Comparison of ENCODE assay signal across 12 cellular contexts in genomic region chr4:107153228-107153627, GRCh38.
DNase-seq lines count a peak whose midpoint lies in the region; TF ChIP-seq lines count a peak whose summit lies in the region.
"Had no signal": no experiment of that assay in that cellular context is flagged by ENCODE, and none has a peak within 500 bp of the region (broad histone marks: within the 10 kb centered on the region; RNA-seq: fewer than 3 reads in every experiment).

No MANE protein-coding gene starts in this region.

- intact Hi-C loops in dorsolateral prefrontal cortex (cut with DNase I): no loop called here

- H3K27me3 Mint-ChIP-seq in glutamatergic neuron (ENCODE audit: unreplicated experiment): no peaks in the 10 kb centered on the region
- H3K27me3 Mint-ChIP-seq: stimulated activated naive B cell treated with anti-CD40 and anti-IgM and Interleukin-4, amounts not matched to agents 10 μg/mL and 1 μg/mL and 100 μg/mL, for 72 hours had no signal

- peak overlapping the region; percentile 43 for H2AFZ ChIP-seq in ACC112 (ENCODE audit: low read length, unreplicated experiment)

- no peak overlapping the region for H3K27ac Mint-ChIP-seq in glutamatergic neuron (ENCODE audit: unreplicated experiment)
- H3K27ac Mint-ChIP-seq: activated naive CD4-positive, alpha-beta T cell treated with anti-CD3 and anti-CD28 coated beads for 36 hours; stimulated activated naive B cell treated with anti-CD40 and anti-IgM and Interleukin-4, amounts not matched to agents 10 μg/mL and 1 μg/mL and 100 μg/mL, for 72 hours had no signal

- H3K27ac ChIP-seq in ACC112 (ENCODE audit: low read depth, low read length) (no peak overlapping the region), dorsolateral prefrontal cortex (no peak overlapping the region)

- H3K4me1 Mint-ChIP-seq in glutamatergic neuron (ENCODE audit: low read depth, unreplicated experiment): no peaks in the 10 kb centered on the region
- H3K4me1 Mint-ChIP-seq: stimulated activated naive B cell treated with anti-CD40 and anti-IgM and Interleukin-4, amounts not matched to agents 10 μg/mL and 1 μg/mL and 100 μg/mL, for 72 hours had no signal

- H3K9ac ChIP-seq in NT2/D1 (ENCODE audit: insufficient read length, low read depth): no peak overlapping the region

- H3K79me2 ChIP-seq in ACC112 (ENCODE audit: control insufficient read depth, insufficient read depth, low read length, unreplicated experiment): no peaks in the 10 kb centered on the region

- DNase-seq in NT2/D1 (ENCODE audit: low read depth, low spot score) (peak; percentile 39), glutamatergic neuron (peak; percentile 22), dorsolateral prefrontal cortex (no peak), germinal center (ENCODE audit: low spot score) (no peak), GM19240 (ENCODE audit: insufficient read length, low spot score) (no peak)
- DNase-seq in activated CD4-positive, alpha-beta T cell treated with anti-CD3 and anti-CD28 coated beads, Interleukin-2, amount 50 U/mL, for 4 hours: no peak
- DNase-seq: activated naive CD4-positive, alpha-beta T cell treated with anti-CD3 and anti-CD28 coated beads for 36 hours; DMS53; KG1; stimulated activated naive B cell treated with anti-CD40 and anti-IgM and Interleukin-4, amounts not matched to agents 10 μg/mL and 1 μg/mL and 100 μg/mL, for 72 hours had no signal

- no peaks in the 10 kb centered on the region for H3K27me3 ChIP-seq in ACC112 (ENCODE audit: insufficient read depth, low read length)
- no peaks in the 10 kb centered on the region for H3K27me3 ChIP-seq in NT2/D1 (ENCODE audit: insufficient read depth, insufficient read length)
- H3K27me3 ChIP-seq in dorsolateral prefrontal cortex: peaks cover 0 to 3% (median 0%) of the 10 kb centered on the region in 45 donors

- no peaks in the 10 kb centered on the region for H3K36me3 Mint-ChIP-seq in glutamatergic neuron (ENCODE audit: unreplicated experiment)
- H3K36me3 Mint-ChIP-seq: stimulated activated naive B cell treated with anti-CD40 and anti-IgM and Interleukin-4, amounts not matched to agents 10 μg/mL and 1 μg/mL and 100 μg/mL, for 72 hours had no signal

- TF ChIP-seq CTCF in GM12874 (IDR thresholded peaks at IDR 0.05; ENCODE audit: insufficient read depth, low read depth, low read length): peak; percentile 38; the same call in 1 of the 2 replicates
- TF ChIP-seq CTCF in glutamatergic neuron (IDR thresholded peaks at IDR 0.05; ENCODE audit: partially characterized antibody, unreplicated experiment): peak; percentile 56
- TF ChIP-seq CTCF in dorsolateral prefrontal cortex (IDR thresholded peaks at IDR 0.05 in 54 of 56, conservative IDR thresholded peaks at IDR 0.05 in 2 of 56; ENCODE audit: low read depth in 1 of 56, partially characterized antibody in 56 of 56): no peak

- H3K9me3 Mint-ChIP-seq in glutamatergic neuron (ENCODE audit: unreplicated experiment): no peaks in the 10 kb centered on the region
- H3K9me3 Mint-ChIP-seq: activated naive CD4-positive, alpha-beta T cell treated with anti-CD3 and anti-CD28 coated beads for 36 hours; stimulated activated naive B cell treated with anti-CD40 and anti-IgM and Interleukin-4, amounts not matched to agents 10 μg/mL and 1 μg/mL and 100 μg/mL, for 72 hours had no signal

- no peaks in the 10 kb centered on the region; the same call in 1 of the 2 replicates for H3K9me3 ChIP-seq in NT2/D1 (ENCODE audit: insufficient read depth, low read length)

- H3K4me3 Mint-ChIP-seq in glutamatergic neuron (ENCODE audit: unreplicated experiment): no peak overlapping the region
- H3K4me3 Mint-ChIP-seq: activated naive CD4-positive, alpha-beta T cell treated with anti-CD3 and anti-CD28 coated beads for 36 hours; stimulated activated naive B cell treated with anti-CD40 and anti-IgM and Interleukin-4, amounts not matched to agents 10 μg/mL and 1 μg/mL and 100 μg/mL, for 72 hours had no signal

- no peaks in the 10 kb centered on the region for H3K4me1 ChIP-seq in ACC112 (ENCODE audit: control insufficient read depth, insufficient read depth, low read length, unreplicated experiment)
- no peaks in the 10 kb centered on the region for H3K4me1 ChIP-seq in NT2/D1 (ENCODE audit: insufficient read depth, insufficient read length)

- H3K4me3 ChIP-seq in ACC112 (ENCODE audit: low read depth, low read length) (no peak overlapping the region), NT2/D1 (ENCODE audit: insufficient read length, low read depth) (no peak overlapping the region), dorsolateral prefrontal cortex (no peak overlapping the region)

- H3K36me3 ChIP-seq in ACC112 (ENCODE audit: insufficient read depth, low read length) (no peaks in the 10 kb centered on the region), NT2/D1 (ENCODE audit: insufficient read depth, insufficient read length, low read length) (no peaks in the 10 kb centered on the region)

Comparison
In these comparisons a context has a peak if more than half of its experiments do, and no peak if none do; other contexts are left out.
1. CTCF ChIP-seq: peak in GM12874 (single experiment) and glutamatergic neuron (single experiment); none in dorsolateral prefrontal cortex (0 of 56).
2. DNase-seq: peak in NT2/D1 (single experiment) and glutamatergic neuron (single experiment); none in dorsolateral prefrontal cortex (0 of 10), activated CD4-positive, alpha-beta T cell treated with anti-CD3 and anti-CD28 coated beads, Interleukin-2, amount 50 U/mL, for 4 hours (0 of 2), germinal center (single experiment) and GM19240 (single experiment).